Comparison of ENCODE assay signal across 1 cellular context in genomic region chr2:238643400-238643907, GRCh38.
TF ChIP-seq lines count a peak whose summit lies in the region.

No MANE protein-coding gene starts in this region.

TF ChIP-seq in HCT116, 20 proteins besides CTCF, POLR2A, EP300 and RAD21 (continued from another document):
- TF ChIP-seq, protein P1, sequence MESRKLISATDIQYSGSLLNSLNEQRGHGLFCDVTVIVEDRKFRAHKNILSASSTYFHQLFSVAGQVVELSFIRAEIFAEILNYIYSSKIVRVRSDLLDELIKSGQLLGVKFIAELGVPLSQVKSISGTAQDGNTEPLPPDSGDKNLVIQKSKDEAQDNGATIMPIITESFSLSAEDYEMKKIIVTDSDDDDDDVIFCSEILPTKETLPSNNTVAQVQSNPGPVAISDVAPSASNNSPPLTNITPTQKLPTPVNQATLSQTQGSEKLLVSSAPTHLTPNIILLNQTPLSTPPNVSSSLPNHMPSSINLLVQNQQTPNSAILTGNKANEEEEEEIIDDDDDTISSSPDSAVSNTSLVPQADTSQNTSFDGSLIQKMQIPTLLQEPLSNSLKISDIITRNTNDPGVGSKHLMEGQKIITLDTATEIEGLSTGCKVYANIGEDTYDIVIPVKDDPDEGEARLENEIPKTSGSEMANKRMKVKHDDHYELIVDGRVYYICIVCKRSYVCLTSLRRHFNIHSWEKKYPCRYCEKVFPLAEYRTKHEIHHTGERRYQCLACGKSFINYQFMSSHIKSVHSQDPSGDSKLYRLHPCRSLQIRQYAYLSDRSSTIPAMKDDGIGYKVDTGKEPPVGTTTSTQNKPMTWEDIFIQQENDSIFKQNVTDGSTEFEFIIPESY (IDR thresholded peaks at IDR 0.05; ENCODE audit: extremely low read depth, insufficient replicate concordance, low read length) = no peak
- no peak for TF ChIP-seq YY1 (IDR thresholded peaks at IDR 0.05; ENCODE audit: extremely low read depth, insufficient replicate concordance, low read depth, low read length)
- no peak for TF ChIP-seq CEBPB (IDR thresholded peaks at IDR 0.05; ENCODE audit: low read depth)
- TF ChIP-seq ATF3 (IDR thresholded peaks at IDR 0.05) = no peak
- TF ChIP-seq FOSL1 (IDR thresholded peaks at IDR 0.05; ENCODE audit: low read depth) = no peak
- TF ChIP-seq ELF1 (IDR thresholded peaks at IDR 0.05; ENCODE audit: borderline replicate concordance, low read depth) = no peak
- no peak for TF ChIP-seq TCF7L2 (IDR thresholded peaks at IDR 0.05; ENCODE audit: borderline replicate concordance, extremely low read depth, insufficient read depth, insufficient read length)
- TF ChIP-seq CBX3 (IDR thresholded peaks at IDR 0.05; ENCODE audit: low read depth) = no peak
- TF ChIP-seq SP1 (IDR thresholded peaks at IDR 0.05; ENCODE audit: low read depth) = no peak
- no peak for TF ChIP-seq ZFX (IDR thresholded peaks at IDR 0.05)
- no peak for TF ChIP-seq ZNF274 (IDR thresholded peaks at IDR 0.05; ENCODE audit: low read depth, low read length)
- no peak for TF ChIP-seq JUND (IDR thresholded peaks at IDR 0.05)
- TF ChIP-seq POLR2AphosphoS5 (IDR thresholded peaks at IDR 0.05; ENCODE audit: low read depth, low read length) = no peak
- no peak for TF ChIP-seq EGR1 (IDR thresholded peaks at IDR 0.05; ENCODE audit: low read depth)
- TF ChIP-seq EZH2 (IDR thresholded peaks at IDR 0.05) = no peak
- TF ChIP-seq SIN3A (IDR thresholded peaks at IDR 0.05; ENCODE audit: low read depth) = no peak
- TF ChIP-seq, protein P2, sequence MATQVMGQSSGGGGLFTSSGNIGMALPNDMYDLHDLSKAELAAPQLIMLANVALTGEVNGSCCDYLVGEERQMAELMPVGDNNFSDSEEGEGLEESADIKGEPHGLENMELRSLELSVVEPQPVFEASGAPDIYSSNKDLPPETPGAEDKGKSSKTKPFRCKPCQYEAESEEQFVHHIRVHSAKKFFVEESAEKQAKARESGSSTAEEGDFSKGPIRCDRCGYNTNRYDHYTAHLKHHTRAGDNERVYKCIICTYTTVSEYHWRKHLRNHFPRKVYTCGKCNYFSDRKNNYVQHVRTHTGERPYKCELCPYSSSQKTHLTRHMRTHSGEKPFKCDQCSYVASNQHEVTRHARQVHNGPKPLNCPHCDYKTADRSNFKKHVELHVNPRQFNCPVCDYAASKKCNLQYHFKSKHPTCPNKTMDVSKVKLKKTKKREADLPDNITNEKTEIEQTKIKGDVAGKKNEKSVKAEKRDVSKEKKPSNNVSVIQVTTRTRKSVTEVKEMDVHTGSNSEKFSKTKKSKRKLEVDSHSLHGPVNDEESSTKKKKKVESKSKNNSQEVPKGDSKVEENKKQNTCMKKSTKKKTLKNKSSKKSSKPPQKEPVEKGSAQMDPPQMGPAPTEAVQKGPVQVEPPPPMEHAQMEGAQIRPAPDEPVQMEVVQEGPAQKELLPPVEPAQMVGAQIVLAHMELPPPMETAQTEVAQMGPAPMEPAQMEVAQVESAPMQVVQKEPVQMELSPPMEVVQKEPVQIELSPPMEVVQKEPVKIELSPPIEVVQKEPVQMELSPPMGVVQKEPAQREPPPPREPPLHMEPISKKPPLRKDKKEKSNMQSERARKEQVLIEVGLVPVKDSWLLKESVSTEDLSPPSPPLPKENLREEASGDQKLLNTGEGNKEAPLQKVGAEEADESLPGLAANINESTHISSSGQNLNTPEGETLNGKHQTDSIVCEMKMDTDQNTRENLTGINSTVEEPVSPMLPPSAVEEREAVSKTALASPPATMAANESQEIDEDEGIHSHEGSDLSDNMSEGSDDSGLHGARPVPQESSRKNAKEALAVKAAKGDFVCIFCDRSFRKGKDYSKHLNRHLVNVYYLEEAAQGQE (IDR thresholded peaks at IDR 0.05; ENCODE audit: low read depth) = no peak
- TF ChIP-seq MAX (IDR thresholded peaks at IDR 0.05) = no peak
